ENCODE assay signal across 8 cellular contexts in the genomic region with DNA sequence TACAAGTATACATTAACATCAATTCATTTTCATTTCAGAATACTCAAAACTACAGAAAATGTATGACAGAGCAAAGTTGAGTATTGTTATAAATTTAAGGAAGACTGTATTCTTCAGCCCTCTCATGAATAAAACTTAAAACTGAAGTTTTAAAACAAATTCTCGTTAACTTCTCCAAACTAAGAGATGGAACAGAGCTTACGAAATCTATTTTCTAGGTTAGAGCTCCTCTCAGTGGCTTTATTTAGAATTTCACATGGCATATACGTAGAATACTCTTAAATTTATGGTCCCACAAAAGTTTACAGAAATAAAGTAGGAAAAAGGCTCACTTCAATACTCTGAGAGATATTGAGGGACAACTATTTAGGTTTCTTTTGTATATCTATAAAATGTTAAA.
DNase-seq lines count a peak whose midpoint lies in the region; ATAC-seq, FAIRE-seq and TF ChIP-seq lines count a peak whose summit lies in the region.

No MANE protein-coding gene starts in this region.

- H3K27ac ChIP-seq in DND-41 (ENCODE audit: low read length) (no peak overlapping the region), K562 (ENCODE audit: extremely low read depth, low read depth, low read length) (no peak overlapping the region), lung (ENCODE audit: low read depth in 1 of 2, low read length in 1 of 2) (no peak overlapping the region)
- no peak overlapping the region for H3K27ac ChIP-seq in naive thymus-derived CD4-positive, alpha-beta T cell (ENCODE audit: low read depth, low read length)

- H3K27ac Mint-ChIP-seq in naive thymus-derived CD4-positive, alpha-beta T cell = no peak overlapping the region

- no peaks in the 10 kb centered on the region for H3K9me3 ChIP-seq in DND-41 (ENCODE audit: insufficient read depth, low read length, severe bottlenecking)
- H3K9me3 ChIP-seq in K562 (replicated peaks; ENCODE audit: control insufficient read depth, insufficient read depth, low read depth, low read length) = no peaks in the 10 kb centered on the region
- no peaks in the 10 kb centered on the region for H3K9me3 ChIP-seq in lung (ENCODE audit: control insufficient read depth in 2 of 2, insufficient read depth in 1 of 2, low read length in 1 of 2)
- no peaks in the 10 kb centered on the region for H3K9me3 ChIP-seq in naive thymus-derived CD4-positive, alpha-beta T cell (ENCODE audit: control insufficient read depth in 2 of 3, low read length in 3 of 3)

- no peaks in the 10 kb centered on the region for H3K9me1 ChIP-seq in K562 (ENCODE audit: control insufficient read depth, insufficient read depth, low read length)

- H2AFZ ChIP-seq in DND-41 (ENCODE audit: low read depth, low read length) (no peak overlapping the region), K562 (ENCODE audit: low read depth, low read length) (no peak overlapping the region)

- no peaks in the 10 kb centered on the region for H3K4me1 ChIP-seq in DND-41 (ENCODE audit: insufficient read depth, low read length)
- H3K4me1 ChIP-seq in K562 (replicated peaks in 1 of 2; ENCODE audit: control insufficient read depth in 2 of 2, insufficient read depth in 2 of 2, low read length in 2 of 2) = no peaks in the 10 kb centered on the region
- no peaks in the 10 kb centered on the region for H3K4me1 ChIP-seq in lung (ENCODE audit: control insufficient read depth in 2 of 2, insufficient read depth in 2 of 2, low read length in 2 of 2)
- H3K4me1 ChIP-seq in naive thymus-derived CD4-positive, alpha-beta T cell (ENCODE audit: control insufficient read depth in 2 of 2, insufficient read depth in 2 of 2, low read length in 2 of 2) = no peaks in the 10 kb centered on the region

- H3K9ac ChIP-seq in DND-41 (ENCODE audit: low read depth, low read length) = no peak overlapping the region
- H3K9ac ChIP-seq in K562 (ENCODE audit: insufficient read depth in 1 of 2, low read depth in 2 of 2, low read length in 2 of 2) = no peak overlapping the region

- H3K79me2 ChIP-seq in DND-41 (ENCODE audit: insufficient read depth, low read length) (no peaks in the 10 kb centered on the region), K562 (ENCODE audit: control insufficient read depth, insufficient read depth, low read length) (no peaks in the 10 kb centered on the region)

- no peaks in the 10 kb centered on the region for H3K27me3 Mint-ChIP-seq in naive thymus-derived CD4-positive, alpha-beta T cell

- in situ Hi-C loops in K562 (cut with MboI) = no loop called here

- H3K4me2 ChIP-seq in DND-41 (ENCODE audit: insufficient read depth, low read length) (no peak overlapping the region), K562 (ENCODE audit: insufficient read depth, low read length) (no peak overlapping the region)

- no peak overlapping the region for H3K4me3 Mint-ChIP-seq in naive thymus-derived CD4-positive, alpha-beta T cell

- FAIRE-seq in H54 (lab: Jason Lieb, UNC) (peak; percentile 20), K562 (lab: Jason Lieb, UNC) (no peak)

- no peaks in the 10 kb centered on the region for H3K4me1 Mint-ChIP-seq in naive thymus-derived CD4-positive, alpha-beta T cell

- H4K20me1 ChIP-seq in DND-41 (ENCODE audit: insufficient read depth, low read length) = no peaks in the 10 kb centered on the region
- H4K20me1 ChIP-seq in K562 (replicated peaks; ENCODE audit: control insufficient read depth, insufficient read depth, low read length) = no peaks in the 10 kb centered on the region

- no peaks in the 10 kb centered on the region for H3K9me3 Mint-ChIP-seq in naive thymus-derived CD4-positive, alpha-beta T cell

- H3K27me3 ChIP-seq in DND-41 (ENCODE audit: insufficient read depth, low read length, poor library complexity) = no peaks in the 10 kb centered on the region
- H3K27me3 ChIP-seq in K562 (ENCODE audit: control insufficient read depth in 2 of 2, insufficient read depth in 2 of 2, low read length in 2 of 2) = no peaks in the 10 kb centered on the region
- no peaks in the 10 kb centered on the region for H3K27me3 ChIP-seq in lung (ENCODE audit: control insufficient read depth, insufficient read depth)
- H3K27me3 ChIP-seq in naive thymus-derived CD4-positive, alpha-beta T cell (ENCODE audit: control insufficient read depth in 2 of 2, insufficient read depth in 2 of 2, low read length in 2 of 2) = no peaks in the 10 kb centered on the region

- H3K4me3 ChIP-seq in DND-41 (ENCODE audit: low read depth in 1 of 2, low read length in 2 of 2) (no peak overlapping the region), K562 (no peak overlapping the region), lung (no peak overlapping the region)
- H3K4me3 ChIP-seq in naive thymus-derived CD4-positive, alpha-beta T cell (ENCODE audit: low read length) = no peak overlapping the region

- 0 out of 3 replicates have a peak, but pooled peaks have one; percentile 49 for ATAC-seq in DND-41 (ENCODE audit: insufficient read depth, low read depth)
- 0 out of 3 replicates have a peak, but pooled peaks have one; percentile 61 for ATAC-seq in K562
- peak; percentile 27 for ATAC-seq in lung (ENCODE audit: insufficient read depth, low FRiP score)
- ATAC-seq in GM18873 (IDR thresholded peaks at IDR 0.05; ENCODE audit: low FRiP score, unreplicated experiment) = no peak
- no peak for ATAC-seq in naive thymus-derived CD4-positive, alpha-beta T cell

- CTCF ChIA-PET in K562 (lab: Yijun Ruan, JAX; ENCODE audit: low intra/inter-chr PET ratio) = interaction anchor here (0.6 to 0.9 kb wide), 2 partner anchors 858 to 993 kb away, joined by 3 read pairs; no protein-coding TSS in a partner anchor
- CTCF ChIA-PET in naive thymus-derived CD4-positive, alpha-beta T cell (lab: Charles Lee) = interaction anchor here (0.7 kb wide), 1 partner anchor 321 kb away, joined by 3 read pairs; no protein-coding TSS in a partner anchor

- no peak for TF ChIP-seq EP300 in K562 (IDR thresholded peaks at IDR 0.05; ENCODE audit: low read length)

- POLR2A ChIA-PET in K562 (lab: Yijun Ruan, JAX) = no interaction called here
- POLR2A ChIA-PET in naive thymus-derived CD4-positive, alpha-beta T cell (lab: Charles Lee) = no interaction called here

- H3K36me3 Mint-ChIP-seq in naive thymus-derived CD4-positive, alpha-beta T cell = no peaks in the 10 kb centered on the region

- BruUV-seq in K562 (replicated peaks; lab: Mats Ljungman, UMichigan) = no TSS peak

- 0% methylated on average over 3 of the region's 3 CpGs for WGBS in K562 (ENCODE audit: insufficient coverage, low coverage, missing lambda C conversion rate)
- WGBS in lung, 2 donors = 7 to 8% methylated on average over 3 of the region's 3 CpGs

- H3K36me3 ChIP-seq in DND-41 (ENCODE audit: insufficient read depth, low read length) (no peaks in the 10 kb centered on the region), K562 (ENCODE audit: control insufficient read depth, insufficient read depth, low read length) (no peaks in the 10 kb centered on the region), lung (ENCODE audit: control insufficient read depth in 2 of 2, insufficient read depth in 2 of 2, low read length in 2 of 2) (no peaks in the 10 kb centered on the region)
- H3K36me3 ChIP-seq in naive thymus-derived CD4-positive, alpha-beta T cell (ENCODE audit: control insufficient read depth in 2 of 3, insufficient read depth in 3 of 3, low read length in 3 of 3) = no peaks in the 10 kb centered on the region

- TF ChIP-seq CTCF in DND-41 (IDR thresholded peaks at IDR 0.05; ENCODE audit: borderline replicate concordance, extremely low read depth, low read length, poor library complexity, severe bottlenecking) (peak; percentile 61), K562 (IDR thresholded peaks at IDR 0.05 in 2 of 3, conservative IDR thresholded peaks at IDR 0.05 in 1 of 3; ENCODE audit: insufficient read depth in 2 of 3, low read depth in 1 of 3, low read length in 3 of 3) (peak in 1 of 3 experiments; percentile 60; a peak in 4 of 6 replicates), lung (IDR thresholded peaks at IDR 0.05; ENCODE audit: control extremely low read depth, extremely low read depth) (no peak)

- TF ChIP-seq POLR2A in H54 (IDR thresholded peaks at IDR 0.05; ENCODE audit: low read depth, low read length) (no peak), K562 (conservative IDR thresholded peaks at IDR 0.05) (no peak)

- intact Hi-C loops in K562 (cut with micrococcal nuclease) = no loop called here
- intact Hi-C loops in naive thymus-derived CD4-positive, alpha-beta T cell (cut with micrococcal nuclease) = loop anchor here (5.0 to 10.0 kb wide), 2 partner anchors 688 to 856 kb away; no protein-coding TSS in a partner anchor

- no peak for DNase-seq in DND-41
- no peak for DNase-seq in H54 (ENCODE audit: insufficient read length, low spot score)
- DNase-seq in NCI-H2029 (lab: John Stamatoyannopoulos, UW) = peak; percentile 3
- peak in 2 of 4 experiments; percentile 9 to 29 for DNase-seq in K562 (ENCODE audit: extremely low read depth in 1 of 4, low spot score in 3 of 4)
- DNase-seq in lung (ENCODE audit: low spot score) = no peak
- DNase-seq in naive thymus-derived CD4-positive, alpha-beta T cell = no peak
- no peak for DNase-seq in activated naive CD4-positive, alpha-beta T cell treated with Interleukin-2 at 50 U/mL for 16 hours

- TF ChIP-seq RAD21 in K562 (CRISPR knock-in tag; conservative IDR thresholded peaks at IDR 0.05 in 1 of 2, IDR thresholded peaks at IDR 0.05 in 1 of 2) = peak; percentile 72 to 78

TF ChIP-seq in K562, 482 proteins besides CTCF, POLR2A, EP300 and RAD21 (continues in another document):
- no peak for TF ChIP-seq ZNF408 (CRISPR knock-in tag; IDR thresholded peaks at IDR 0.05; ENCODE audit: low read depth)
- peak; percentile 47 for TF ChIP-seq DEAF1 (CRISPR knock-in tag; IDR thresholded peaks at IDR 0.05)
- TF ChIP-seq RUNX1 (IDR thresholded peaks at IDR 0.05; ENCODE audit: low read depth) = no peak

Comparison
In these comparisons a context has a peak if more than half of its experiments do, and no peak if none do; other contexts are left out.
1. ATAC-seq: peak in DND-41 (single experiment), K562 (single experiment) and lung (single experiment); none in GM18873 (single experiment) and naive thymus-derived CD4-positive, alpha-beta T cell (single experiment).